ENCODE assay signal across 13 cellular contexts in the genomic region with DNA sequence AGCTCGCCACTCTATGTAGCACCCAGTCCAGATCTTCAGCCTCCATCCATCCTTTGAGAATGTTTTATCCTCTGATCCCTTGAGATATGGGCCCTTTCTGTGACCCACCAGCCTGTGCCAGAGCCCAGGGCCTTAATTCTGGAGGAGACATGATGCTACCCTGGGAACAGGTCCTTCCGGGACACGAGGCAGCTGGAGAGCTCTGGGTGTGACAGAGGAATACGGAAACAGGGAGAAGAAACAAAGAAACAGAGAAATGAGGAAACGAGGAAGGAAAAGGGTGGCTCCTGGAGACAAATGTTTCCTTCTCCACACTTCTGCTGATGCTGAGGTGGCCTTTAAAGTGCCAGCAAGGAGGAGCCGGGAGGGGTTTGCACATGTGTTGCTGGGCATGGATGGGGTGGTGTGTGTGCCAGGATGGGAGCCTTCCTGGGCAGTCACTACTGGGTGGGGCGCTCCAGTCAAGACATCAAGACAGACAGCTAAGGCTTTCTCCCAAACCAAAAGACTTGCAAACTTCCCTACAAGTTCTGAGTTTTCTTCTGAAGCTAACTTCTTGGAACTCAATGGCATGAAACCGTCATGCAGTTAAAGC. TPM values are rescaled to one million over a fixed set of nuclear protein-coding genes. Genes with fewer than 3 reads are reported as not detected.
A peak's percentile ranks its signal among the peaks of the same experiment; 100 is the strongest.
DNase-seq lines count a peak whose midpoint lies in the region; ATAC-seq, FAIRE-seq and TF ChIP-seq lines count a peak whose summit lies in the region.
"Had no signal": no experiment of that assay in that cellular context is flagged by ENCODE, and none has a peak within 500 bp of the region (broad histone marks: within the 10 kb centered on the region; RNA-seq: fewer than 3 reads in every experiment).

No MANE protein-coding gene starts in this region.

- POLR2A ChIA-PET in K562 (lab: Yijun Ruan, JAX) = interaction anchor here (1.1 to 2.6 kb wide), 6 partner anchors 10 to 24 kb away, joined by 5 to 12 read pairs (median 8); no protein-coding TSS in a partner anchor

- H2AFZ ChIP-seq in K562 (ENCODE audit: low read depth, low read length) = peak overlapping the region; percentile 53

- TF ChIP-seq CTCF in K562 (IDR thresholded peaks at IDR 0.05 in 2 of 3, conservative IDR thresholded peaks at IDR 0.05 in 1 of 3; ENCODE audit: insufficient read depth in 2 of 3, low read depth in 1 of 3, low read length in 3 of 3) = no peak
- no peak for TF ChIP-seq CTCF in heart right ventricle (IDR thresholded peaks at IDR 0.05)
- TF ChIP-seq CTCF in osteocyte (IDR thresholded peaks at IDR 0.05) = no peak

- H3K27me3 ChIP-seq in K562 (ENCODE audit: control insufficient read depth in 2 of 2, insufficient read depth in 2 of 2, low read length in 2 of 2) (no peaks in the 10 kb centered on the region), heart right ventricle (peaks cover 0 to 34% (median 13%) of the 10 kb centered on the region in 7 donors)
- H3K27me3 ChIP-seq: ovary had no signal

- H3K4me1 ChIP-seq in K562 (replicated peaks in 1 of 2; ENCODE audit: control insufficient read depth in 2 of 2, insufficient read depth in 2 of 2, low read length in 2 of 2) (peaks cover 7% of the 10 kb centered on the region in 2 experiments; a peak in 4 of 5 replicates), heart right ventricle (peaks cover 10 to 57% (median 45%) of the 10 kb centered on the region in 9 donors)

- peaks cover 61% of the 10 kb centered on the region for H3K4me1 Mint-ChIP-seq in osteocyte (ENCODE audit: unreplicated experiment)

- H3K4me3 Mint-ChIP-seq in osteocyte (ENCODE audit: unreplicated experiment) = peak overlapping the region; percentile 29
- H3K4me3 Mint-ChIP-seq: CD8-positive, alpha-beta memory T cell; T-cell had no signal

- H3K9ac ChIP-seq in K562 (ENCODE audit: insufficient read depth in 1 of 2, low read depth in 2 of 2, low read length in 2 of 2) = peak overlapping the region in 1 of 2 experiments; percentile 46; a peak in 1 of 4 replicates

- H3K27ac Mint-ChIP-seq in osteocyte (ENCODE audit: unreplicated experiment) = peak overlapping the region; percentile 80
- H3K27ac Mint-ChIP-seq: CD8-positive, alpha-beta memory T cell had no signal

- H3K4me2 ChIP-seq in K562 (ENCODE audit: insufficient read depth, low read length) = no peak overlapping the region

- H3K27ac ChIP-seq in K562 (ENCODE audit: extremely low read depth, low read depth, low read length) (no peak overlapping the region), heart right ventricle (peak overlapping the region; percentile 2 to 90 (median 76))

- in situ Hi-C loops in K562 (cut with MboI) = no loop called here

- H3K9me3 Mint-ChIP-seq in osteocyte (ENCODE audit: unreplicated experiment) = no peaks in the 10 kb centered on the region
- H3K9me3 Mint-ChIP-seq: CD8-positive, alpha-beta memory T cell; T-cell had no signal

- H3K4me3 ChIP-seq in K562 = no peak overlapping the region
- no peak overlapping the region for H3K4me3 ChIP-seq in heart right ventricle
- H3K4me3 ChIP-seq: ovary had no signal

- FAIRE-seq in K562 (lab: Jason Lieb, UNC) (no peak), H54 (lab: Jason Lieb, UNC) (no peak)

- DNase-seq in K562 (ENCODE audit: extremely low read depth in 1 of 4, low spot score in 3 of 4) (no peak), heart right ventricle (no peak), osteocyte (ENCODE audit: extremely low spot score, unreplicated experiment) (peak; percentile 36), ureter (ENCODE audit: low spot score) (peak; percentile 41), AG08395 (ENCODE audit: low spot score) (no peak), H54 (ENCODE audit: insufficient read length, low spot score) (no peak), NOMO-1 treated with DMSO at 0.1 percent for 48 hours (lab: John Stamatoyannopoulos, UW; ENCODE audit: unreplicated experiment) (no peak)
- DNase-seq: CD8-positive, alpha-beta memory T cell; mesendoderm; NCI-H2227 treated with DMSO at 0.1 percent for 48 hours; T-cell had no signal

- H3K36me3 ChIP-seq in K562 (ENCODE audit: control insufficient read depth, insufficient read depth, low read length) = no peaks in the 10 kb centered on the region
- no peaks in the 10 kb centered on the region for H3K36me3 ChIP-seq in heart right ventricle
- H3K36me3 ChIP-seq: ovary had no signal

- intact Hi-C loops in K562 (cut with micrococcal nuclease) = no loop called here
- intact Hi-C loops in heart right ventricle (cut with DNase I) = loop anchor here in 1 of 10 donors (10.0 kb wide), 1 partner anchor 46 kb away; no protein-coding TSS in a partner anchor

- H3K9me1 ChIP-seq in K562 (ENCODE audit: control insufficient read depth, insufficient read depth, low read length) = no peaks in the 10 kb centered on the region

- H3K9me3 ChIP-seq in K562 (replicated peaks; ENCODE audit: control insufficient read depth, insufficient read depth, low read depth, low read length) = no peaks in the 10 kb centered on the region; the same call in 1 of the 2 replicates
- H3K9me3 ChIP-seq in heart right ventricle = no peaks in the 10 kb centered on the region
- H3K9me3 ChIP-seq: ovary had no signal

- no peak for TF ChIP-seq POLR2A in K562 (conservative IDR thresholded peaks at IDR 0.05)
- TF ChIP-seq POLR2A in H54 (IDR thresholded peaks at IDR 0.05; ENCODE audit: low read depth, low read length) = no peak

- no peak for TF ChIP-seq EP300 in K562 (IDR thresholded peaks at IDR 0.05; ENCODE audit: low read length)

- TF ChIP-seq RAD21 in K562 (CRISPR knock-in tag; conservative IDR thresholded peaks at IDR 0.05 in 1 of 2, IDR thresholded peaks at IDR 0.05 in 1 of 2) = no peak

- no peaks in the 10 kb centered on the region for H4K20me1 ChIP-seq in K562 (replicated peaks; ENCODE audit: control insufficient read depth, insufficient read depth, low read length)

- 42% methylated on average over 8 of the region's 8 CpGs for WGBS in K562 (ENCODE audit: insufficient coverage, low coverage, missing lambda C conversion rate)
- 49 to 62% methylated on average over 8 of the region's 8 CpGs for WGBS in heart right ventricle, 2 donors

- H3K27me3 Mint-ChIP-seq in osteocyte (ENCODE audit: unreplicated experiment) = no peaks in the 10 kb centered on the region

- H3K36me3 Mint-ChIP-seq in osteocyte (ENCODE audit: unreplicated experiment) = no peaks in the 10 kb centered on the region
- H3K36me3 Mint-ChIP-seq: CD8-positive, alpha-beta memory T cell; T-cell had no signal

- BruUV-seq in K562 (replicated peaks; lab: Mats Ljungman, UMichigan) = no TSS peak

- H3K79me2 ChIP-seq in K562 (ENCODE audit: control insufficient read depth, insufficient read depth, low read length) = no peaks in the 10 kb centered on the region

- CTCF ChIA-PET in K562 (lab: Yijun Ruan, JAX; ENCODE audit: low intra/inter-chr PET ratio) = no interaction called here

- ATAC-seq in K562 (no peak), heart right ventricle (peak in 4 of 8 donors; percentile 6 to 40 (median 14))
- ATAC-seq: activated CD4-positive, CD25-positive, alpha-beta regulatory T cell treated with anti-CD3 and anti-CD28 coated beads, Interleukin-2, amount 50 U/mL, for 24 hours; T-cell had no signal

TF ChIP-seq in K562, 482 proteins besides CTCF, POLR2A, EP300 and RAD21 (continues in another document):
- TF ChIP-seq HDAC3 (IDR thresholded peaks at IDR 0.05; ENCODE audit: borderline replicate concordance, partially characterized antibody) (no peak), ZNF75A (CRISPR knock-in tag; IDR thresholded peaks at IDR 0.05) (no peak), XRCC3 (IDR thresholded peaks at IDR 0.05) (no peak), PTRF (tag; IDR thresholded peaks at IDR 0.05) (no peak)

RNA-seq across cellular contexts. Expression of gene MARCHF6, which starts 22.9 kb away (rescaled TPM):
- 561 and 734 TPM in 2 replicates for total RNA-seq in K562 (2011; cell fraction: chromatin; rRNA removed; ENCODE audit: low replicate concordance)
- 300 and 404 TPM in 2 replicates for total RNA-seq in K562 (2011; cell fraction: nucleolus; rRNA removed)
- total RNA-seq in K562 (2011; cell fraction: nucleoplasm; rRNA removed) = 460 and 488 TPM in 2 replicates
- total RNA-seq in K562 (2014; rRNA removed) (68.1 and 82.1 TPM in 2 replicates), K562 (2014; rRNA removed; fragmentation: Illumina TruSeq; extraction: Trizol) (110 and 145 TPM in 2 replicates), K562 (2015; rRNA removed; fragmentation: Illumina TruSeq; extraction: Trizol) (73.8 and 74.1 TPM in 2 replicates), K562 (2021) (173 and 197 TPM in 2 replicates), heart right ventricle (100 to 1,000 TPM; 169 to 210 (median 185) TPM), osteocyte (180 and 190 TPM in 2 replicates), ureter (151 TPM)
- polyA plus RNA-seq in K562 (2011; rRNA removed) (363 and 456 TPM in 2 replicates), K562 (2014; fragmentation: Illumina TruSeq; extraction: Trizol) (97.2 and 107 TPM in 2 replicates), K562 (2014; fragmentation: Nextera tagmentation; extraction: Ambion mirVana) (100 to 1,000 TPM; 170 to 176 TPM), K562 (2014; rRNA removed) (113 and 116 TPM in 2 replicates), heart right ventricle (100 to 1,000 TPM in 1 of 2 donors, 10 to 100 TPM in 1; 30.4 to 137 TPM)
- polyA plus RNA-seq in K562 (2011; cell fraction: cytosol; rRNA removed) = 108 and 266 TPM in 2 replicates
- 690 and 1,115 TPM in 2 replicates for polyA plus RNA-seq in K562 (2011; cell fraction: nucleus; rRNA removed)
- 113 TPM in 2 replicates for polyA plus RNA-seq in K562 (2012)
- 714 and 809 TPM in 2 replicates for polyA minus RNA-seq in K562 (2011; rRNA and poly(A)+ RNA removed)
- polyA minus RNA-seq in K562 (2011; cell fraction: cytosol; rRNA and poly(A)+ RNA removed) = 187 and 222 TPM in 2 replicates
- 218 and 284 TPM in 2 replicates for polyA minus RNA-seq in K562 (2011; cell fraction: nucleus; rRNA and poly(A)+ RNA removed)

RNA-seq across cellular contexts. Expression of gene CMBL, which starts 22.9 kb away (rescaled TPM):
- 57.6 and 73.6 TPM in 2 replicates for total RNA-seq in K562 (2011; cell fraction: chromatin; rRNA removed; ENCODE audit: low replicate concordance)
- total RNA-seq in K562 (2011; cell fraction: nucleolus; rRNA removed) = 41.8 and 51.0 TPM in 2 replicates
- 60.6 and 76.3 TPM in 2 replicates for total RNA-seq in K562 (2011; cell fraction: nucleoplasm; rRNA removed)
- total RNA-seq in K562 (2014; rRNA removed) = 22.6 and 30.0 TPM in 2 replicates
- total RNA-seq in K562 (2014; rRNA removed; fragmentation: Illumina TruSeq; extraction: Trizol) = 68.2 and 86.7 TPM in 2 replicates
- 54.7 and 55.5 TPM in 2 replicates for total RNA-seq in K562 (2015; rRNA removed; fragmentation: Illumina TruSeq; extraction: Trizol)
- total RNA-seq in K562 (2021) = 119 and 121 TPM in 2 replicates
- 183 and 192 TPM in 2 replicates for polyA plus RNA-seq in K562 (2011; rRNA removed)
- 228 and 464 TPM in 2 replicates for polyA plus RNA-seq in K562 (2011; cell fraction: cytosol; rRNA removed)
- 27.2 and 28.4 TPM in 2 replicates for polyA plus RNA-seq in K562 (2011; cell fraction: nucleus; rRNA removed)
- 129 and 225 TPM in 2 replicates for polyA plus RNA-seq in K562 (2012)
- polyA plus RNA-seq in K562 (2014; fragmentation: Illumina TruSeq; extraction: Trizol) = 140 and 144 TPM in 2 replicates
- polyA plus RNA-seq in K562 (2014; fragmentation: Nextera tagmentation; extraction: Ambion mirVana) = 10 to 100 TPM; 53.4 to 71.1 TPM
- 109 and 128 TPM in 2 replicates for polyA plus RNA-seq in K562 (2014; rRNA removed)
- 176 TPM in 2 replicates for polyA minus RNA-seq in K562 (2011; rRNA and poly(A)+ RNA removed)
- 200 and 213 TPM in 2 replicates for polyA minus RNA-seq in K562 (2011; cell fraction: cytosol; rRNA and poly(A)+ RNA removed)
- polyA minus RNA-seq in K562 (2011; cell fraction: nucleus; rRNA and poly(A)+ RNA removed) = 23.2 and 39.3 TPM in 2 replicates
- 10 to 100 TPM; 32.2 to 53.4 (median 45.3) TPM for total RNA-seq in heart right ventricle
- 10 to 100 TPM; 12.0 to 24.3 TPM for polyA plus RNA-seq in heart right ventricle
- 23.3 and 24.2 TPM in 2 replicates for total RNA-seq in osteocyte
- total RNA-seq in ureter = 20.7 TPM

Comparison
In these comparisons a context has a peak if more than half of its experiments do, and no peak if none do; other contexts are left out.
1. DNase-seq: peak in osteocyte (single experiment) and ureter (single experiment); none in K562 (0 of 4), heart right ventricle (0 of 2), AG08395 (single experiment), H54 (single experiment) and NOMO-1 treated with DMSO at 0.1 percent for 48 hours (single experiment).